1 cellular context compared by ENCODE assay signal in the genomic region with DNA sequence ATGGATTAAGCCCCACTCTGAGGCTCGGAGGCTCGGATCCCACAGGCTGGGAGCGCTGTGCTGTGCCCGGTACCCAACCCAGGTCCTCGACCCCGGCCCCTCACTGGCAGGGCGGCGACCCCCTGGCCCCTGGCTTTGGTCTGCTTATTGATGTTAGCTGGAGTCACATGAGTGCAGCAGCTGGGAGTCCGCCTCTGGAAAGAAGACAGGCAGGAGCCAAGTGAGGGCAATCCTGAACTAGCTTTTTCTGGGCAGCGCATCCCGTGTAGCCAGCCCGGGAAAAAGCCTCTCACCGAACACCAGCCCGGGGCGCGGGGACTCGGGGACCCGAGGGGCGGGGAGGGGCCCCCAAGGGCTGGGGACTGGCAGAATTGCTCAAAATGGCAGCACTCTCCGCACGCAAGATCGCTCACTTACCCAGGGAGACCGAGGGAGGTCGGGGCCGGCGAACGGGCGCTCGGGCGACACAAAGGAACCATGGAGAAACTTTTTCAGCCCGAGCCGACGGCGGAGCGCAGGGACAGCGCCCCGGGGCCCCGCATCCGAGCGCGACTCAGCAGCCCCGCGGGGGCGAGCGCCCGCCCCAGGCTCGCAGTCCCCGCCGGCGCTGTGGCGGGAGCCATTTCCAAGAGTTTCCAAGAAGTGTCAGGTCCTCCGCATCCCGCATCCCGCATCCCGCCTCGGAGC.
TF ChIP-seq lines count a peak whose summit lies in the region.

No MANE protein-coding gene starts in this region.

TF ChIP-seq in HEK293, 187 proteins besides CTCF, POLR2A, EP300 and RAD21 (continued from another document):
- TF ChIP-seq, protein P1, sequence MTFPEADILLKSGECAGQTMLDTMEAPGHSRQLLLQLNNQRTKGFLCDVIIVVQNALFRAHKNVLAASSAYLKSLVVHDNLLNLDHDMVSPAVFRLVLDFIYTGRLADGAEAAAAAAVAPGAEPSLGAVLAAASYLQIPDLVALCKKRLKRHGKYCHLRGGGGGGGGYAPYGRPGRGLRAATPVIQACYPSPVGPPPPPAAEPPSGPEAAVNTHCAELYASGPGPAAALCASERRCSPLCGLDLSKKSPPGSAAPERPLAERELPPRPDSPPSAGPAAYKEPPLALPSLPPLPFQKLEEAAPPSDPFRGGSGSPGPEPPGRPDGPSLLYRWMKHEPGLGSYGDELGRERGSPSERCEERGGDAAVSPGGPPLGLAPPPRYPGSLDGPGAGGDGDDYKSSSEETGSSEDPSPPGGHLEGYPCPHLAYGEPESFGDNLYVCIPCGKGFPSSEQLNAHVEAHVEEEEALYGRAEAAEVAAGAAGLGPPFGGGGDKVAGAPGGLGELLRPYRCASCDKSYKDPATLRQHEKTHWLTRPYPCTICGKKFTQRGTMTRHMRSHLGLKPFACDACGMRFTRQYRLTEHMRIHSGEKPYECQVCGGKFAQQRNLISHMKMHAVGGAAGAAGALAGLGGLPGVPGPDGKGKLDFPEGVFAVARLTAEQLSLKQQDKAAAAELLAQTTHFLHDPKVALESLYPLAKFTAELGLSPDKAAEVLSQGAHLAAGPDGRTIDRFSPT (tag by site-specific recombination; IDR thresholded peaks at IDR 0.05) = 0 out of 2 replicates have a peak, but pooled peaks have one; percentile 13
- TF ChIP-seq YY1 (tag by site-specific recombination; IDR thresholded peaks at IDR 0.05) (peak; percentile 29; the same call in 1 of the 2 replicates), KLF16 (tag by site-specific recombination; IDR thresholded peaks at IDR 0.05) (no peak), ZIC2 (tag by site-specific recombination; IDR thresholded peaks at IDR 0.05) (no peak), ZNF416 (tag by site-specific recombination; IDR thresholded peaks at IDR 0.05) (no peak), ZNF610 (tag by site-specific recombination; IDR thresholded peaks at IDR 0.05; ENCODE audit: borderline replicate concordance) (no peak), ZNF114 (tag by site-specific recombination; IDR thresholded peaks at IDR 0.05) (no peak), ZNF830 (tag by site-specific recombination; IDR thresholded peaks at IDR 0.05; ENCODE audit: low read depth) (no peak), ZNF792 (tag by site-specific recombination; IDR thresholded peaks at IDR 0.05) (no peak), ZNF555 (tag by site-specific recombination; conservative IDR thresholded peaks at IDR 0.05) (no peak), ZNF202 (tag by site-specific recombination; IDR thresholded peaks at IDR 0.05; ENCODE audit: borderline replicate concordance) (no peak), ZNF174 (tag by site-specific recombination; IDR thresholded peaks at IDR 0.05) (no peak), SCRT1 (tag by site-specific recombination; IDR thresholded peaks at IDR 0.05; ENCODE audit: borderline replicate concordance) (no peak), ZNF350 (tag by site-specific recombination; IDR thresholded peaks at IDR 0.05) (no peak), GFI1B (tag by site-specific recombination; IDR thresholded peaks at IDR 0.05) (no peak), WT1 (tag by site-specific recombination; IDR thresholded peaks at IDR 0.05) (no peak), ZNF791 (tag by site-specific recombination; IDR thresholded peaks at IDR 0.05) (no peak), SETDB1 (IDR thresholded peaks at IDR 0.05; ENCODE audit: insufficient read length, low read length) (no peak), OSR2 (tag by site-specific recombination; IDR thresholded peaks at IDR 0.05) (no peak), ZNF571 (tag by site-specific recombination; IDR thresholded peaks at IDR 0.05) (no peak), ZNF19 (tag by site-specific recombination; IDR thresholded peaks at IDR 0.05; ENCODE audit: low read depth) (no peak), SP7 (tag by site-specific recombination; IDR thresholded peaks at IDR 0.05) (no peak), ZBTB20 (tag by site-specific recombination; IDR thresholded peaks at IDR 0.05) (peak; percentile 88), ZNF560 (tag by site-specific recombination; IDR thresholded peaks at IDR 0.05; ENCODE audit: borderline replicate concordance) (no peak), ZNF211 (tag by site-specific recombination; IDR thresholded peaks at IDR 0.05; ENCODE audit: low read depth) (no peak), ZNF548 (tag by site-specific recombination; IDR thresholded peaks at IDR 0.05) (no peak), ZNF629 (tag by site-specific recombination; IDR thresholded peaks at IDR 0.05) (no peak)
- TF ChIP-seq, protein P2, sequence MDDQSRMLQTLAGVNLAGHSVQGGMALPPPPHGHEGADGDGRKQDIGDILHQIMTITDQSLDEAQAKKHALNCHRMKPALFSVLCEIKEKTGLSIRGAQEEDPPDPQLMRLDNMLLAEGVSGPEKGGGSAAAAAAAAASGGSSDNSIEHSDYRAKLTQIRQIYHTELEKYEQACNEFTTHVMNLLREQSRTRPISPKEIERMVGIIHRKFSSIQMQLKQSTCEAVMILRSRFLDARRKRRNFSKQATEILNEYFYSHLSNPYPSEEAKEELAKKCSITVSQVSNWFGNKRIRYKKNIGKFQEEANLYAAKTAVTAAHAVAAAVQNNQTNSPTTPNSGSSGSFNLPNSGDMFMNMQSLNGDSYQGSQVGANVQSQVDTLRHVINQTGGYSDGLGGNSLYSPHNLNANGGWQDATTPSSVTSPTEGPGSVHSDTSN (CRISPR knock-in tag; IDR thresholded peaks at IDR 0.05) = no peak
- TF ChIP-seq, protein P3, sequence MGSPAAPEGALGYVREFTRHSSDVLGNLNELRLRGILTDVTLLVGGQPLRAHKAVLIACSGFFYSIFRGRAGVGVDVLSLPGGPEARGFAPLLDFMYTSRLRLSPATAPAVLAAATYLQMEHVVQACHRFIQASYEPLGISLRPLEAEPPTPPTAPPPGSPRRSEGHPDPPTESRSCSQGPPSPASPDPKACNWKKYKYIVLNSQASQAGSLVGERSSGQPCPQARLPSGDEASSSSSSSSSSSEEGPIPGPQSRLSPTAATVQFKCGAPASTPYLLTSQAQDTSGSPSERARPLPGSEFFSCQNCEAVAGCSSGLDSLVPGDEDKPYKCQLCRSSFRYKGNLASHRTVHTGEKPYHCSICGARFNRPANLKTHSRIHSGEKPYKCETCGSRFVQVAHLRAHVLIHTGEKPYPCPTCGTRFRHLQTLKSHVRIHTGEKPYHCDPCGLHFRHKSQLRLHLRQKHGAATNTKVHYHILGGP (tag by site-specific recombination; IDR thresholded peaks at IDR 0.05) = no peak
- TF ChIP-seq, protein P4, sequence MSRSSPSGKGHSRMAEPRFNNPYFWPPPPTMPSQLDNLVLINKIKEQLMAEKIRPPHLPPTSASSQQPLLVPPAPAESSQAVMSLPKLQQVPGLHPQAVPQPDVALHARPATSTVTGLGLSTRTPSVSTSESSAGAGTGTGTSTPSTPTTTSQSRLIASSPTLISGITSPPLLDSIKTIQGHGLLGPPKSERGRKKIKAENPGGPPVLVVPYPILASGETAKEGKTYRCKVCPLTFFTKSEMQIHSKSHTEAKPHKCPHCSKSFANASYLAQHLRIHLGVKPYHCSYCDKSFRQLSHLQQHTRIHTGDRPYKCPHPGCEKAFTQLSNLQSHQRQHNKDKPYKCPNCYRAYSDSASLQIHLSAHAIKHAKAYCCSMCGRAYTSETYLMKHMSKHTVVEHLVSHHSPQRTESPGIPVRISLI (tag by site-specific recombination; IDR thresholded peaks at IDR 0.05) = no peak
- TF ChIP-seq, protein P5, sequence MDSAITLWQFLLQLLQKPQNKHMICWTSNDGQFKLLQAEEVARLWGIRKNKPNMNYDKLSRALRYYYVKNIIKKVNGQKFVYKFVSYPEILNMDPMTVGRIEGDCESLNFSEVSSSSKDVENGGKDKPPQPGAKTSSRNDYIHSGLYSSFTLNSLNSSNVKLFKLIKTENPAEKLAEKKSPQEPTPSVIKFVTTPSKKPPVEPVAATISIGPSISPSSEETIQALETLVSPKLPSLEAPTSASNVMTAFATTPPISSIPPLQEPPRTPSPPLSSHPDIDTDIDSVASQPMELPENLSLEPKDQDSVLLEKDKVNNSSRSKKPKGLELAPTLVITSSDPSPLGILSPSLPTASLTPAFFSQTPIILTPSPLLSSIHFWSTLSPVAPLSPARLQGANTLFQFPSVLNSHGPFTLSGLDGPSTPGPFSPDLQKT (IDR thresholded peaks at IDR 0.05; ENCODE audit: borderline replicate concordance, low read depth, low read length) = no peak
- TF ChIP-seq, protein P6, sequence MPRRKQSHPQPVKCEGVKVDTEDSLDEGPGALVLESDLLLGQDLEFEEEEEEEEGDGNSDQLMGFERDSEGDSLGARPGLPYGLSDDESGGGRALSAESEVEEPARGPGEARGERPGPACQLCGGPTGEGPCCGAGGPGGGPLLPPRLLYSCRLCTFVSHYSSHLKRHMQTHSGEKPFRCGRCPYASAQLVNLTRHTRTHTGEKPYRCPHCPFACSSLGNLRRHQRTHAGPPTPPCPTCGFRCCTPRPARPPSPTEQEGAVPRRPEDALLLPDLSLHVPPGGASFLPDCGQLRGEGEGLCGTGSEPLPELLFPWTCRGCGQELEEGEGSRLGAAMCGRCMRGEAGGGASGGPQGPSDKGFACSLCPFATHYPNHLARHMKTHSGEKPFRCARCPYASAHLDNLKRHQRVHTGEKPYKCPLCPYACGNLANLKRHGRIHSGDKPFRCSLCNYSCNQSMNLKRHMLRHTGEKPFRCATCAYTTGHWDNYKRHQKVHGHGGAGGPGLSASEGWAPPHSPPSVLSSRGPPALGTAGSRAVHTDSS (tag by site-specific recombination; IDR thresholded peaks at IDR 0.05) = no peak
- TF ChIP-seq, protein P7, sequence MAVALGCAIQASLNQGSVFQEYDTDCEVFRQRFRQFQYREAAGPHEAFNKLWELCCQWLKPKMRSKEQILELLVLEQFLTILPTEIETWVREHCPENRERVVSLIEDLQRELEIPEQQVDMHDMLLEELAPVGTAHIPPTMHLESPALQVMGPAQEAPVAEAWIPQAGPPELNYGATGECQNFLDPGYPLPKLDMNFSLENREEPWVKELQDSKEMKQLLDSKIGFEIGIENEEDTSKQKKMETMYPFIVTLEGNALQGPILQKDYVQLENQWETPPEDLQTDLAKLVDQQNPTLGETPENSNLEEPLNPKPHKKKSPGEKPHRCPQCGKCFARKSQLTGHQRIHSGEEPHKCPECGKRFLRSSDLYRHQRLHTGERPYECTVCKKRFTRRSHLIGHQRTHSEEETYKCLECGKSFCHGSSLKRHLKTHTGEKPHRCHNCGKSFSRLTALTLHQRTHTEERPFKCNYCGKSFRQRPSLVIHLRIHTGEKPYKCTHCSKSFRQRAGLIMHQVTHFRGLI (tag by site-specific recombination; IDR thresholded peaks at IDR 0.05) = no peak
- TF ChIP-seq, protein P8, sequence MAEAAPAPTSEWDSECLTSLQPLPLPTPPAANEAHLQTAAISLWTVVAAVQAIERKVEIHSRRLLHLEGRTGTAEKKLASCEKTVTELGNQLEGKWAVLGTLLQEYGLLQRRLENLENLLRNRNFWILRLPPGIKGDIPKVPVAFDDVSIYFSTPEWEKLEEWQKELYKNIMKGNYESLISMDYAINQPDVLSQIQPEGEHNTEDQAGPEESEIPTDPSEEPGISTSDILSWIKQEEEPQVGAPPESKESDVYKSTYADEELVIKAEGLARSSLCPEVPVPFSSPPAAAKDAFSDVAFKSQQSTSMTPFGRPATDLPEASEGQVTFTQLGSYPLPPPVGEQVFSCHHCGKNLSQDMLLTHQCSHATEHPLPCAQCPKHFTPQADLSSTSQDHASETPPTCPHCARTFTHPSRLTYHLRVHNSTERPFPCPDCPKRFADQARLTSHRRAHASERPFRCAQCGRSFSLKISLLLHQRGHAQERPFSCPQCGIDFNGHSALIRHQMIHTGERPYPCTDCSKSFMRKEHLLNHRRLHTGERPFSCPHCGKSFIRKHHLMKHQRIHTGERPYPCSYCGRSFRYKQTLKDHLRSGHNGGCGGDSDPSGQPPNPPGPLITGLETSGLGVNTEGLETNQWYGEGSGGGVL (tag by site-specific recombination; IDR thresholded peaks at IDR 0.05) = no peak
- TF ChIP-seq, protein P9, sequence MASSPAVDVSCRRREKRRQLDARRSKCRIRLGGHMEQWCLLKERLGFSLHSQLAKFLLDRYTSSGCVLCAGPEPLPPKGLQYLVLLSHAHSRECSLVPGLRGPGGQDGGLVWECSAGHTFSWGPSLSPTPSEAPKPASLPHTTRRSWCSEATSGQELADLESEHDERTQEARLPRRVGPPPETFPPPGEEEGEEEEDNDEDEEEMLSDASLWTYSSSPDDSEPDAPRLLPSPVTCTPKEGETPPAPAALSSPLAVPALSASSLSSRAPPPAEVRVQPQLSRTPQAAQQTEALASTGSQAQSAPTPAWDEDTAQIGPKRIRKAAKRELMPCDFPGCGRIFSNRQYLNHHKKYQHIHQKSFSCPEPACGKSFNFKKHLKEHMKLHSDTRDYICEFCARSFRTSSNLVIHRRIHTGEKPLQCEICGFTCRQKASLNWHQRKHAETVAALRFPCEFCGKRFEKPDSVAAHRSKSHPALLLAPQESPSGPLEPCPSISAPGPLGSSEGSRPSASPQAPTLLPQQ (tag by site-specific recombination; IDR thresholded peaks at IDR 0.05) = no peak
